8 cellular contexts compared by ENCODE assay signal in the genomic region with DNA sequence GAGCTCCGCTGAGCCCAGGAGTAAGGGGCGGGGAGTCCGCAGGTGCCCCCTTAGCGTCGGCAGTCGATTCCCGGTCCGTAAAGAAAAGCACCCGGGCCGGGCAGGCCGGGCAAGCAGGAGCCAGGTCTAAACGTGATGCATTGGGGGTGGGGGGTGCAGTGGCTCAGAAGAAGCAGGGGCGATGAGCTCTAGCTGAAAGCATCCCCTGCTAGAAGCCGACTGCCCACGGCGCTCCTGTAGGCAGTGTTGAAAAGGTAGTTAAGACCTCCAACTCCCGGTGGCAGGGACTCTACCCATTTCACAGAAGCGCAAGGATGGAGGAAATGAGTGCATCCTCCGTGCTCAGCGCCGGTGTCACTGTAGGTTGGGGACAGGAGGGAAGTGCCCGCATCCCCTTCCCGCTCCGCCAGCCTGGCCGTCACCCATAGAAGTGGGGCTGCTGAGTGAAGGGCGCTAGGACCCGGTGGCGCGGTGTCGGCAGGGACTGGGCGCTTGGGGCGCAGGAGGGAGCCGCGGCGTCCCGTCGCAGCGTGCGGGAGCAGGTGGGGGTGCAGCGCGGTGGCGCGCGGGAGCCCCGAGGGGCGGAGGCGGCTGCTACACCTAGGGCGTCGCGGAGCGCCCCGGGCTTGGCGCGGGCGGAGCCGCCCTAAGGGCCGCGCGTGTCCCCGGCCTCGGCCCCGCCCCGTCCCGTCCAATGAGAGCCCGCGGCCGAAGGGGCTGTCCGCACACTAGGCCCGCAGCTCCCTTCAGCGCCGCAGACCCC. TPM values are rescaled to one million over a fixed set of nuclear protein-coding genes. Genes with fewer than 3 reads are reported as not detected.
DNase-seq lines count a peak whose midpoint lies in the region; ATAC-seq and TF ChIP-seq lines count a peak whose summit lies in the region.

Gene WNT2B (plus strand): TSS at position 724 of the 763 bp plus-strand sequence. CDS start 298 bp downstream, outside the sequence.

- peaks cover 95% of the 10 kb centered on the region for H3K27me3 ChIP-seq in iPS-20b (ENCODE audit: insufficient read depth, low read length)

- H3K36me3 ChIP-seq in iPS-20b (ENCODE audit: insufficient read depth, low read depth, low read length) = no peaks in the 10 kb centered on the region

- no peak within 1 kb of the TSS; the same call in 1 of the 2 replicates for H3K9ac ChIP-seq in iPS-20b (ENCODE audit: low read depth, low read length)

- in situ Hi-C loops in astrocyte of the spinal cord (cut with HindIII; ENCODE audit: low sequenced_read_pairs) = no loop called here

- H3K9me3 ChIP-seq in iPS-20b (ENCODE audit: insufficient read depth, low read depth, low read length) = no peaks in the 10 kb centered on the region

- H3K27ac ChIP-seq in iPS-20b (ENCODE audit: low read length) = no peak within 1 kb of the TSS

- H3K4me3 ChIP-seq in astrocyte of the spinal cord (ENCODE audit: low read depth, low read length) (peak within 1 kb of the TSS; percentile 41), iPS-20b (ENCODE audit: low read length) (peak within 1 kb of the TSS; percentile 81)

- TF ChIP-seq CTCF in astrocyte of the spinal cord (IDR thresholded peaks at IDR 0.05; ENCODE audit: low read depth, low read length) = no peak

- ATAC-seq in HG02678 (IDR thresholded peaks at IDR 0.05; ENCODE audit: unreplicated experiment) (peak; percentile 50), HG03571 (IDR thresholded peaks at IDR 0.05; ENCODE audit: unreplicated experiment) (no peak)

- DNase-seq in Daoy (ENCODE audit: low read depth) (peak; percentile 62), T-helper 2 cell (peak; percentile 17 to 60 (median 42)), astrocyte of the spinal cord (ENCODE audit: low read depth, low spot score) (no peak), cerebellar nuclear complex (lab: John Stamatoyannopoulos, UW) (no peak)
- DNase-seq in stimulated activated CD4-positive, alpha-beta T cell treated with anti-CD3 and anti-CD28 coated beads, Interleukin-12 subunit alpha, Interleukin-12 subunit beta, amount 100 ng/mL, for 4 hours = peak; percentile 37

- H3K4me1 ChIP-seq in iPS-20b (ENCODE audit: insufficient read depth, low read length) = peaks cover 7% of the 10 kb centered on the region; the same call in 1 of the 2 replicates

RNA-seq across cellular contexts. Expression of gene WNT2B, which starts in this region (rescaled TPM):
- total RNA-seq in Daoy (2014; rRNA removed; shearing (Covaris generic)) = 0.12 and 0.40 TPM in 2 replicates

Comparison
In these comparisons a context has a peak if more than half of its experiments do, and no peak if none do; other contexts are left out.
1. Peak in DNase-seq in Daoy; RNA of the gene not detected or under 1 TPM.
2. DNase-seq: peak in T-helper 2 cell (5 of 5) and stimulated activated CD4-positive, alpha-beta T cell treated with anti-CD3 and anti-CD28 coated beads, Interleukin-12 subunit alpha, Interleukin-12 subunit beta, amount 100 ng/mL, for 4 hours (single experiment); none in astrocyte of the spinal cord (single experiment) and cerebellar nuclear complex (0 of 2).